8 cellular contexts compared by ENCODE assay signal in genomic region chr11:46294365-46295309, GRCh38. TPM values are rescaled to one million over a fixed set of nuclear protein-coding genes. Genes with fewer than 3 reads are reported as not detected.
DNase-seq lines count a peak whose midpoint lies in the region; ATAC-seq and FAIRE-seq lines count a peak whose summit lies in the region.

No MANE protein-coding gene starts in this region.

- peak overlapping the region; percentile 84 for H4K8ac ChIP-seq in trophoblast cell (ENCODE audit: low read depth, low read length)

- H3K4me2 ChIP-seq in trophoblast cell (ENCODE audit: low read length), result peak overlapping the region; percentile 78

- DNase-seq in RPMI7951 (ENCODE audit: low read depth), result peak; percentile 94
- DNase-seq in fibroblast of peridontal ligament (ENCODE audit: extremely low read depth), result peak; percentile 94
- no peak for DNase-seq in trophoblast cell
- DNase-seq in NCI-H1694 (lab: John Stamatoyannopoulos, UW), result no peak
- no peak for DNase-seq in NCI-H1105 (lab: John Stamatoyannopoulos, UW)

- H3K18ac ChIP-seq in trophoblast cell (ENCODE audit: low read length), result peak overlapping the region; percentile 37

- peaks cover 56 to 59% of the 10 kb centered on the region in 2 experiments for H3K4me1 ChIP-seq in trophoblast cell (ENCODE audit: control insufficient read depth in 1 of 2, insufficient read depth in 2 of 2, low read length in 2 of 2)

- H2BK5ac ChIP-seq in trophoblast cell (ENCODE audit: low read depth, low read length, poor library complexity), result peak overlapping the region; percentile 62

- peak overlapping the region; percentile 88 for H3K27ac ChIP-seq in trophoblast cell (ENCODE audit: low read depth, low read length)

- peak overlapping the region; percentile 15 for H3K9ac ChIP-seq in trophoblast cell (ENCODE audit: low read length)

- H2AK5ac ChIP-seq in trophoblast cell (ENCODE audit: low read length), result peak overlapping the region; percentile 32

- H2BK12ac ChIP-seq in trophoblast cell (ENCODE audit: low read length), result peak overlapping the region; percentile 30

- no peaks in the 10 kb centered on the region for H3K27me3 ChIP-seq in trophoblast cell (ENCODE audit: insufficient read depth, low read length)

- WGBS in trophoblast cell (ENCODE audit: extremely low coverage, insufficient coverage, insufficient read length), result no CpG with 5 or more reads among the region's 24 CpGs

- FAIRE-seq in G401.6 (lab: Jason Lieb, UNC), result peak; percentile 37

- H3K4ac ChIP-seq in trophoblast cell (ENCODE audit: low read depth, low read length), result peak overlapping the region; percentile 34

- H2AFZ ChIP-seq in trophoblast cell (ENCODE audit: insufficient read depth, low read length, poor library complexity), result peak overlapping the region; percentile 46

- peak overlapping the region; percentile 49 for H4K12ac ChIP-seq in trophoblast cell (ENCODE audit: low read depth, low read length)

- peak overlapping the region; percentile 62 for H3K14ac ChIP-seq in trophoblast cell (ENCODE audit: low read length)

- H3K79me1 ChIP-seq in trophoblast cell (ENCODE audit: low read length), result peaks cover 46% of the 10 kb centered on the region

- peaks cover 3 to 7% of the 10 kb centered on the region in 2 experiments for H3K36me3 ChIP-seq in trophoblast cell (ENCODE audit: control insufficient read depth in 1 of 2, insufficient read depth in 2 of 2, low read length in 2 of 2)

- peak overlapping the region; percentile 63 for H4K91ac ChIP-seq in trophoblast cell (ENCODE audit: low read depth, low read length)

- peak overlapping the region; percentile 66 for H3K4me3 ChIP-seq in trophoblast cell (ENCODE audit: low read depth, low read length)

- H3K9me3 ChIP-seq in trophoblast cell (ENCODE audit: insufficient read depth, low read depth, low read length), result peaks cover 2% of the 10 kb centered on the region

- no peak for ATAC-seq in GM21381 (IDR thresholded peaks at IDR 0.05; ENCODE audit: unreplicated experiment)
- ATAC-seq in HG02840 (IDR thresholded peaks at IDR 0.05; ENCODE audit: low FRiP score, unreplicated experiment), result no peak

- no peak overlapping the region for H3K23ac ChIP-seq in trophoblast cell (ENCODE audit: low read length)

- peak overlapping the region; percentile 62 for H2BK120ac ChIP-seq in trophoblast cell (ENCODE audit: insufficient read depth, low read length, poor library complexity)

- peaks cover 11% of the 10 kb centered on the region for H3K79me2 ChIP-seq in trophoblast cell (ENCODE audit: control insufficient read depth, insufficient read depth, low read length, poor library complexity)

RNA-seq across cellular contexts. Expression of gene CREB3L1, which starts 17.2 kb away (rescaled TPM):
- total RNA-seq in RPMI7951 (2014; rRNA removed; shearing (Covaris generic)), result 11.1 and 11.3 TPM in 2 replicates
- polyA plus RNA-seq in trophoblast cell (2013), result 53.7 and 54.2 TPM in 2 replicates

RNA-seq across cellular contexts. Expression of gene DGKZ, which starts 52.6 kb away (rescaled TPM):
- total RNA-seq in RPMI7951 (2014; rRNA removed; shearing (Covaris generic)), result 21.3 and 22.0 TPM in 2 replicates
- polyA plus RNA-seq in trophoblast cell (2013), result 79.6 and 80.8 TPM in 2 replicates

Comparison
In these comparisons a context has a peak if more than half of its experiments do, and no peak if none do; other contexts are left out.
1. DNase-seq: peak in RPMI7951 (single experiment) and fibroblast of peridontal ligament (single experiment); none in trophoblast cell (0 of 2), NCI-H1694 (single experiment) and NCI-H1105 (single experiment).